ENCODE assay signal across 26 cellular contexts in the genomic region with DNA sequence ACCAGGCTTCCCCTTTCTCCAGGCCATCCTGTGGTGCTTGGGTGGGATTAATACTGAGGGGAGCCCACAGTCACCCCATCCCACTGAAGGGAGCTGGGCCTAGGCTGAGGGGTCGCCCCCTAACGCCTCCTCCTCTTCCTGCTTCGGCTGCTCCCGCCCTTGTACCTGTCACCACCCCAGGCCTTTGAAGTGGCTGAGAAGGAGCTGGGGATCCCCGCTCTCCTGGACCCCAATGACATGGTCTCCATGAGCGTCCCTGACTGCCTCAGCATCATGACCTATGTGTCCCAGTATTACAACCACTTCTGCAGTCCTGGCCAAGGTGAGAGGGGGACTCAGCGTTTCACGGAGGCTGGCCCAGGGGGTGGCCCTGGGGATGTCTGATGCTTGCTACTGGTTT. TPM values are rescaled to one million over a fixed set of nuclear protein-coding genes. Genes with fewer than 3 reads are reported as not detected.
DNase-seq lines count a peak whose midpoint lies in the region; ATAC-seq and TF ChIP-seq lines count a peak whose summit lies in the region.
"Had no signal": no experiment of that assay in that cellular context is flagged by ENCODE, and none has a peak within 500 bp of the region (broad histone marks: within the 10 kb centered on the region; RNA-seq: fewer than 3 reads in every experiment).

No MANE protein-coding gene starts in this region.

- peak overlapping the region; percentile 14; the same call in 1 of the 2 replicates for H3K27ac ChIP-seq in BLaER1
- peak overlapping the region in 6 of 11 experiments; percentile 2 to 73 (median 68); a peak in 12 of 22 replicates for H3K27ac ChIP-seq in BLaER1 treated with 17β-estradiol and CSF1 and Interleukin-3, amounts not matched to agents 10 nM and 100 nM
- H3K27ac ChIP-seq: brain microvascular endothelial cell, KMS-11, thyroid gland had no signal

- DNase-seq in central memory CD8-positive, alpha-beta T cell (ENCODE audit: low spot score in 2 of 2): no peak
- no peak for DNase-seq in osteocyte (ENCODE audit: extremely low spot score, unreplicated experiment)
- no peak for DNase-seq in SHP77 treated with DMSO at 0.1 percent for 48 hours (lab: John Stamatoyannopoulos, UW)
- DNase-seq in COLO829 (ENCODE audit: low spot score): no peak
- DNase-seq: activated CD4-positive, alpha-beta T cell treated with anti-CD3 and anti-CD28 coated beads, Interleukin-2, amount 50 U/mL, for 1 hour; brain microvascular endothelial cell; Caco-2; cortex of kidney; H7; MV-4-11; NCI-H1694 treated with DMSO at 0.1 percent for 48 hours; NCI-H2227 treated with DMSO at 0.1 percent for 48 hours; NCI-H748 treated with DMSO at 0.1 percent for 48 hours; occipital lobe; OCI-M1; SHP77; T-helper 1 cell; thyroid gland had no signal

- peaks cover 63% of the 10 kb centered on the region for H4K20me1 ChIP-seq in BLaER1
- peaks cover 17 to 70% (median 48%) of the 10 kb centered on the region in 11 experiments; a peak in 18 of 22 replicates for H4K20me1 ChIP-seq in BLaER1 treated with 17β-estradiol and CSF1 and Interleukin-3, amounts not matched to agents 10 nM and 100 nM

- peaks cover 94% of the 10 kb centered on the region for H3K4me1 ChIP-seq in BLaER1
- peaks cover 52 to 95% (median 79%) of the 10 kb centered on the region in 10 experiments for H3K4me1 ChIP-seq in BLaER1 treated with 17β-estradiol and CSF1 and Interleukin-3, amounts not matched to agents 10 nM and 100 nM

- ATAC-seq in central memory CD8-positive, alpha-beta T cell (replicated peaks; ENCODE audit: extremely low read depth, poor library complexity, severe bottlenecking): no peak
- ATAC-seq in HG03354 (IDR thresholded peaks at IDR 0.05; ENCODE audit: poor library complexity, severe bottlenecking, unreplicated experiment): no peak
- ATAC-seq: right cardiac atrium had no signal

- H3K36me3 ChIP-seq in BLaER1: peaks cover 27% of the 10 kb centered on the region
- peaks cover 13 to 50% (median 25%) of the 10 kb centered on the region in 11 experiments; a peak in 20 of 22 replicates for H3K36me3 ChIP-seq in BLaER1 treated with 17β-estradiol and CSF1 and Interleukin-3, amounts not matched to agents 10 nM and 100 nM

- H3K4me1 Mint-ChIP-seq in central memory CD8-positive, alpha-beta T cell: peaks cover 35% of the 10 kb centered on the region
- peaks cover 47% of the 10 kb centered on the region for H3K4me1 Mint-ChIP-seq in osteocyte (ENCODE audit: unreplicated experiment)

- no peak overlapping the region for H3K9ac ChIP-seq in BLaER1
- H3K9ac ChIP-seq in BLaER1 treated with 17β-estradiol and CSF1 and Interleukin-3, amounts not matched to agents 10 nM and 100 nM: peak overlapping the region in 5 of 11 experiments; percentile 26 to 63 (median 53); a peak in 8 of 22 replicates
- H3K9ac ChIP-seq: KMS-11 had no signal

- H3K4me2 ChIP-seq in BLaER1: peak overlapping the region; percentile 82
- H3K4me2 ChIP-seq in BLaER1 treated with 17β-estradiol and CSF1 and Interleukin-3, amounts not matched to agents 10 nM and 100 nM: peak overlapping the region; percentile 27 to 100 (median 84); a peak in 21 of 22 replicates
- H3K4me2 ChIP-seq: KMS-11 had no signal

- H3K36me3 Mint-ChIP-seq in central memory CD8-positive, alpha-beta T cell (ENCODE audit: insufficient read depth): peaks cover 18% of the 10 kb centered on the region
- H3K36me3 Mint-ChIP-seq in osteocyte (ENCODE audit: unreplicated experiment): peaks cover 4% of the 10 kb centered on the region

- H3K9me3 ChIP-seq in BLaER1: no peaks in the 10 kb centered on the region
- no peaks in the 10 kb centered on the region for H3K9me3 ChIP-seq in BLaER1 treated with 17β-estradiol and CSF1 and Interleukin-3, amounts not matched to agents 10 nM and 100 nM (replicated peaks in 1 of 11)
- H3K9me3 ChIP-seq: Caco-2, thyroid gland had no signal

- no peak overlapping the region for H3K4me3 Mint-ChIP-seq in central memory CD8-positive, alpha-beta T cell
- no peak overlapping the region for H3K4me3 Mint-ChIP-seq in osteocyte (ENCODE audit: unreplicated experiment)

- H3K27ac Mint-ChIP-seq in central memory CD8-positive, alpha-beta T cell (ENCODE audit: low read depth): peak overlapping the region; percentile 49
- H3K27ac Mint-ChIP-seq in osteocyte (ENCODE audit: unreplicated experiment): peak overlapping the region; percentile 31

- no peaks in the 10 kb centered on the region for H3K27me3 ChIP-seq in BLaER1
- no peaks in the 10 kb centered on the region for H3K27me3 ChIP-seq in BLaER1 treated with 17β-estradiol and CSF1 and Interleukin-3, amounts not matched to agents 10 nM and 100 nM
- H3K27me3 ChIP-seq: brain microvascular endothelial cell, thyroid gland had no signal

- no peaks in the 10 kb centered on the region for H3K9me3 Mint-ChIP-seq in central memory CD8-positive, alpha-beta T cell
- no peaks in the 10 kb centered on the region for H3K9me3 Mint-ChIP-seq in osteocyte (ENCODE audit: unreplicated experiment)

- H3K27me3 Mint-ChIP-seq in central memory CD8-positive, alpha-beta T cell: no peaks in the 10 kb centered on the region
- no peaks in the 10 kb centered on the region for H3K27me3 Mint-ChIP-seq in osteocyte (ENCODE audit: unreplicated experiment)

- H3K4me3 ChIP-seq in BLaER1: no peak overlapping the region
- no peak overlapping the region for H3K4me3 ChIP-seq in BLaER1 treated with 17β-estradiol and CSF1 and Interleukin-3, amounts not matched to agents 10 nM and 100 nM
- H3K4me3 ChIP-seq: thyroid gland had no signal

- TF ChIP-seq CTCF in osteocyte (IDR thresholded peaks at IDR 0.05): no peak

RNA-seq across cellular contexts. Expression of gene MICALL1, which starts 6.1 kb away (rescaled TPM):
- total RNA-seq in osteocyte: 51.2 and 56.6 TPM in 2 replicates

RNA-seq across cellular contexts. Expression of gene C22orf23, which starts 41.2 kb away (rescaled TPM):
- total RNA-seq in osteocyte: not detected in 2 replicates
- total RNA-seq: Caco-2, HT-29, liver, mucosa of gallbladder had no signal

RNA-seq across cellular contexts. Expression of gene POLR2F, which starts 41.3 kb away (rescaled TPM):
- total RNA-seq in osteocyte: 77.9 and 81.1 TPM in 2 replicates
